In the genomic region with DNA sequence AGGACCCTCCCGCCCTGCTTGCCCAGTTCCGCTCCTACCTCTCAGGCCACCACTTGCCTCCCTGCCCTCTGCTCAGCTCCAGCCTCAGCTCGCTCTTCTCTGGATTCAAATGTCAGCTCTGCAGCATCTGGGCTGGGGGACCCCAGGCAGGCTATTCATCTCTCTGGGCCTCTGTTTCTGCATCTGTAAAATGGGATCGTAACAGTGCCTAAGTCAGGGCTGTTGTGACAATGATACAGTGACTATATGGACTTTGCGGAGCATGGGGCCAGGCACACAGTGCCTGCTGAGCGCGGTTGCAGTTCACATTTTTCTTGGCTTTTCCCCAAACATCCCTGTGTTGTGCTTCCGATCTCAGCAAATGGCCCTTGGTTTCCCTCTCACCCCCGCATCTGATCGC, we compare ENCODE assay signal across 17 cellular contexts. TPM values are rescaled to one million over a fixed set of nuclear protein-coding genes. Genes with fewer than 3 reads are reported as not detected.
A peak's percentile ranks its signal among the peaks of the same experiment; 100 is the strongest.
DNase-seq lines count a peak whose midpoint lies in the region; FAIRE-seq and TF ChIP-seq lines count a peak whose summit lies in the region.
"Had no signal": no experiment of that assay in that cellular context is flagged by ENCODE, and none has a peak within 500 bp of the region (broad histone marks: within the 10 kb centered on the region; RNA-seq: fewer than 3 reads in every experiment).

No MANE protein-coding gene starts in this region.

- H3K9me3 ChIP-seq in astrocyte (ENCODE audit: insufficient read depth, low read depth, low read length), result no peaks in the 10 kb centered on the region
- H3K9me3 ChIP-seq: BLaER1, Caco-2, HAP-1 had no signal

- H3K9me3 Mint-ChIP-seq in activated naive CD4-positive, alpha-beta T cell treated with anti-CD3 and anti-CD28 coated beads for 36 hours, result no peaks in the 10 kb centered on the region
- H3K9me3 Mint-ChIP-seq in astrocyte (ENCODE audit: unreplicated experiment), result no peaks in the 10 kb centered on the region
- no peaks in the 10 kb centered on the region for H3K9me3 Mint-ChIP-seq in nephron
- H3K9me3 Mint-ChIP-seq in type B pancreatic cell, result no peaks in the 10 kb centered on the region
- H3K9me3 Mint-ChIP-seq in HFFc6, result no peaks in the 10 kb centered on the region
- H3K9me3 Mint-ChIP-seq: CD8-positive, alpha-beta memory T cell had no signal

- peak overlapping the region; percentile 30 for H3K27ac Mint-ChIP-seq in activated naive CD4-positive, alpha-beta T cell treated with anti-CD3 and anti-CD28 coated beads for 36 hours
- no peak overlapping the region for H3K27ac Mint-ChIP-seq in astrocyte (ENCODE audit: unreplicated experiment)
- no peak overlapping the region for H3K27ac Mint-ChIP-seq in nephron
- H3K27ac Mint-ChIP-seq in type B pancreatic cell, result no peak overlapping the region
- H3K27ac Mint-ChIP-seq in HFFc6, result no peak overlapping the region

- H2AFZ ChIP-seq in astrocyte (ENCODE audit: low read depth, low read length), result no peak overlapping the region

- H3K4me2 ChIP-seq in astrocyte (ENCODE audit: low read length), result no peak overlapping the region

- FAIRE-seq in astrocyte (lab: Jason Lieb, UNC) (no peak), urothelium cell line (lab: Jason Lieb, UNC) (no peak)
- FAIRE-seq: GM19239, H1, HTR-8/SVneo had no signal

- TF ChIP-seq CTCF in astrocyte (IDR thresholded peaks at IDR 0.05; ENCODE audit: insufficient read depth, low read depth, low read length), result no peak
- no peak for TF ChIP-seq CTCF in nephron (IDR thresholded peaks at IDR 0.05; ENCODE audit: unreplicated experiment in 3 of 3)
- TF ChIP-seq CTCF in type B pancreatic cell (conservative IDR thresholded peaks at IDR 0.05), result no peak
- TF ChIP-seq CTCF in HFFc6 (IDR thresholded peaks at IDR 0.05), result no peak

- no peak overlapping the region for H3K4me3 ChIP-seq in astrocyte (ENCODE audit: insufficient read depth, low read depth, low read length)
- H3K4me3 ChIP-seq: BLaER1, HAP-1 had no signal

- H3K4me1 ChIP-seq in astrocyte (ENCODE audit: insufficient read depth, low read length), result peaks cover 18% of the 10 kb centered on the region

- no peak overlapping the region for H3K4me3 Mint-ChIP-seq in activated naive CD4-positive, alpha-beta T cell treated with anti-CD3 and anti-CD28 coated beads for 36 hours
- H3K4me3 Mint-ChIP-seq in astrocyte (ENCODE audit: unreplicated experiment) (peak overlapping the region; percentile 11), nephron (peak overlapping the region; percentile 30 to 46 (median 41)), type B pancreatic cell (peak overlapping the region; percentile 5), HFFc6 (no peak overlapping the region)

- H3K27me3 ChIP-seq in astrocyte (ENCODE audit: insufficient read depth, low read length), result no peaks in the 10 kb centered on the region
- H3K27me3 ChIP-seq: BLaER1 had no signal

- intact Hi-C loops in activated naive CD4-positive, alpha-beta T cell treated with anti-CD3 and anti-CD28 coated beads for 36 hours (cut with micrococcal nuclease), result no loop called here

- H3K27me3 Mint-ChIP-seq in activated naive CD4-positive, alpha-beta T cell treated with anti-CD3 and anti-CD28 coated beads for 36 hours (ENCODE audit: low read depth), result no peaks in the 10 kb centered on the region
- H3K27me3 Mint-ChIP-seq in astrocyte (ENCODE audit: low read depth, unreplicated experiment), result no peaks in the 10 kb centered on the region
- peaks cover 4% of the 10 kb centered on the region for H3K27me3 Mint-ChIP-seq in nephron (ENCODE audit: low read depth)
- no peaks in the 10 kb centered on the region for H3K27me3 Mint-ChIP-seq in type B pancreatic cell
- H3K27me3 Mint-ChIP-seq in HFFc6 (ENCODE audit: insufficient read depth), result peaks cover 6% of the 10 kb centered on the region

- no peaks in the 10 kb centered on the region for H3K36me3 ChIP-seq in astrocyte (ENCODE audit: insufficient read depth, low read length)
- H3K36me3 ChIP-seq: HAP-1 had no signal

- H4K20me1 ChIP-seq in astrocyte (ENCODE audit: insufficient read depth, low read length), result peaks cover 29% of the 10 kb centered on the region

- CTCF ChIA-PET in activated naive CD4-positive, alpha-beta T cell treated with anti-CD3 and anti-CD28 coated beads for 36 hours (lab: Charles Lee), result no interaction called here

- no peaks in the 10 kb centered on the region for H3K36me3 Mint-ChIP-seq in activated naive CD4-positive, alpha-beta T cell treated with anti-CD3 and anti-CD28 coated beads for 36 hours (ENCODE audit: low read depth)
- H3K36me3 Mint-ChIP-seq in astrocyte (ENCODE audit: low read depth, unreplicated experiment), result peaks cover 18% of the 10 kb centered on the region
- peaks cover 17% of the 10 kb centered on the region for H3K36me3 Mint-ChIP-seq in nephron (ENCODE audit: low read depth)
- H3K36me3 Mint-ChIP-seq in type B pancreatic cell, result peaks cover 5% of the 10 kb centered on the region
- no peaks in the 10 kb centered on the region for H3K36me3 Mint-ChIP-seq in HFFc6 (ENCODE audit: low read depth)

- peaks cover 7% of the 10 kb centered on the region for H3K79me2 ChIP-seq in astrocyte (ENCODE audit: insufficient read depth, low read length)

- H3K9ac ChIP-seq in astrocyte (ENCODE audit: low read length), result no peak overlapping the region
- H3K9ac ChIP-seq: BLaER1 had no signal

- DNase-seq in activated naive CD4-positive, alpha-beta T cell treated with anti-CD3 and anti-CD28 coated beads for 36 hours, result no peak
- DNase-seq in activated naive CD4-positive, alpha-beta T cell treated with Interleukin-2 at 50 U/mL for 16 hours, result no peak
- DNase-seq in astrocyte (ENCODE audit: low read depth) (no peak), type B pancreatic cell (ENCODE audit: extremely low spot score, unreplicated experiment) (no peak), urothelium cell line (ENCODE audit: low spot score) (no peak), HFFc6 (no peak)
- DNase-seq: Caco-2; CD8-positive, alpha-beta memory T cell; DND-41; GDM1 had no signal

- H3K4me1 Mint-ChIP-seq in activated naive CD4-positive, alpha-beta T cell treated with anti-CD3 and anti-CD28 coated beads for 36 hours (ENCODE audit: low read depth), result peaks cover 14% of the 10 kb centered on the region
- peaks cover 22% of the 10 kb centered on the region for H3K4me1 Mint-ChIP-seq in astrocyte (ENCODE audit: low read depth, unreplicated experiment)
- peaks cover 13% of the 10 kb centered on the region for H3K4me1 Mint-ChIP-seq in nephron
- H3K4me1 Mint-ChIP-seq in type B pancreatic cell (ENCODE audit: unreplicated experiment), result peaks cover 25% of the 10 kb centered on the region
- H3K4me1 Mint-ChIP-seq in HFFc6 (ENCODE audit: low read depth), result peaks cover 44% of the 10 kb centered on the region

- H3K27ac ChIP-seq in astrocyte (ENCODE audit: low read depth, low read length), result no peak overlapping the region
- H3K27ac ChIP-seq: 22Rv1, BLaER1 had no signal

RNA-seq across cellular contexts. Expression of gene PHETA1, which starts 2.8 kb away (rescaled TPM):
- 1 to 10 TPM in 1 of 2 experiments, under 1 TPM in 1; 0.35 to 1.0 TPM for total RNA-seq in activated naive CD4-positive, alpha-beta T cell treated with anti-CD3 and anti-CD28 coated beads for 36 hours
- total RNA-seq in astrocyte, result 14.3 and 14.9 TPM in 2 replicates
- 25.5 and 27.4 TPM in 2 replicates for total RNA-seq in type B pancreatic cell (ENCODE audit: low replicate concordance)
- 10 to 100 TPM; 11.5 to 15.0 (median 14.0) TPM for total RNA-seq in HFFc6 (2021; fragmentation: NEBNext Ultra II Directional; extraction: Animal tissue kit (Norgen Biotek cat#: 25700))

RNA-seq across cellular contexts. Expression of gene SH2B3, which starts 39.6 kb away (rescaled TPM):
- 10 to 100 TPM; 21.1 to 21.3 TPM for total RNA-seq in activated naive CD4-positive, alpha-beta T cell treated with anti-CD3 and anti-CD28 coated beads for 36 hours
- total RNA-seq in astrocyte (23.6 and 26.1 TPM in 2 replicates), type B pancreatic cell (ENCODE audit: low replicate concordance) (2.4 and 5.2 TPM in 2 replicates)
- total RNA-seq in HFFc6 (2021; fragmentation: NEBNext Ultra II Directional; extraction: Animal tissue kit (Norgen Biotek cat#: 25700)), result 10 to 100 TPM; 54.0 to 80.3 (median 69.8) TPM

Comparison
In these comparisons a context has a peak if more than half of its experiments do, and no peak if none do; other contexts are left out.
1. H3K4me3 Mint-ChIP-seq: peak in astrocyte (single experiment), nephron (3 of 3) and type B pancreatic cell (single experiment); none in activated naive CD4-positive, alpha-beta T cell treated with anti-CD3 and anti-CD28 coated beads for 36 hours (single experiment) and HFFc6 (single experiment).